8 cellular contexts compared by ENCODE assay signal in the genomic region with DNA sequence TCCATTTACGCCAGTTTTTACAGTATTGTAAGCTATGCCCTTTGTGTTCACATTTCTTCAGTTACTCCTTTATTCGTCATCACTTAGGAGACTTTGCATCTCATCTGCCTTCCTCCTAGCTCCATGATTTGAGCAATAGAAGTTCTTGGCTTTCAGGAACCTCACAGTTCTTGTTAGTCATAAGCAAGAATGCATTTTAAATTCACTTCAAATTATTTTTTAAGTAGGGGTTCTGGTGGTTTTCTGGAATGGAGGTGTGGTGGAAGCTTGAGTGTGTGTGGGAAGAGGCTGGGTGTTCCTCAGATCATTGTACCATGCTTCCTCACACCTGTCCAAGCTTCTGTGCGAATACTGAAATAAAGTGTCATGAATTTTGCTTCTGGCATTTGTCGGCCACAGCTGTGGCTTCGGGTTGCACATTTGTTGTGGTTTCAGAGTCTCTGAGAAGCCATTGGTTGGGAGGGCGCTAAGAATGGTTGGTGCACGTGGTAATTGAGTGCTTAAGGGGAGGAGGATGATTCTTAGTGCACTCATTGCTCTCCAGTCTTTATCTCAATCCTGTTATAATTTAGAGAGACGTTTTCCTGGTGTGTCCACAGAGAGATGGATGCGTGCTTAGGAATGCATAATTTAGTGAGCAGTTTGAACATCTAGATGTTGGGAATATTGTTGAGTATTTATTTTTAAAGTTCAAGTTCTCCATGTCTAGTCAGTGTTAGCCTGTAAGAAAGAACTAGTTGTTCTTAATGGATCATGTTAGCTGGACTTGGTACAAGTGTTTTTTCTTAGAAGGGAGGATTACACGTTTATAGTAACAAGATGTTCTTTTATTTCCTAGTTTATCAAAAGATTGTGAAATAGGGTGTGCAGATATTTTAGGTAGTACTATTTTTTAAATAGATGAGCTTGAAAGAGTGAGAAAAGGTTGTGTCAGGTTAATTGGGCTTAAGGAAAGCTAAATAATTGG. TPM values are rescaled to one million over a fixed set of nuclear protein-coding genes. Genes with fewer than 3 reads are reported as not detected.
DNase-seq lines count a peak whose midpoint lies in the region; ATAC-seq and TF ChIP-seq lines count a peak whose summit lies in the region.

No MANE protein-coding gene starts in this region.

- H3K4me3 ChIP-seq in HFF-Myc (replicated peaks; ENCODE audit: low read depth, low read length) (peak overlapping the region; percentile 19), right atrium auricular region (peak overlapping the region in 1 of 2 donors; percentile 3)

- peaks cover 55% of the 10 kb centered on the region for H3K4me1 Mint-ChIP-seq in activated T-cell treated with anti-CD3 and anti-CD28 coated beads, Interleukin-2, amount 50 U/mL, for 72 hours (ENCODE audit: low read depth)

- peak overlapping the region; percentile 79 for H3K27ac Mint-ChIP-seq in activated T-cell treated with anti-CD3 and anti-CD28 coated beads, Interleukin-2, amount 50 U/mL, for 72 hours

- no peak for TF ChIP-seq CTCF in HFF-Myc (IDR thresholded peaks at IDR 0.05; ENCODE audit: low read depth, low read length, missing control alignments)
- TF ChIP-seq CTCF in right atrium auricular region (IDR thresholded peaks at IDR 0.05): no peak

- no peaks in the 10 kb centered on the region for H3K27me3 Mint-ChIP-seq in activated T-cell treated with anti-CD3 and anti-CD28 coated beads, Interleukin-2, amount 50 U/mL, for 72 hours (ENCODE audit: low read depth)

- H3K27me3 ChIP-seq in right atrium auricular region: no peaks in the 10 kb centered on the region

- H3K9me3 Mint-ChIP-seq in activated T-cell treated with anti-CD3 and anti-CD28 coated beads, Interleukin-2, amount 50 U/mL, for 72 hours: no peaks in the 10 kb centered on the region

- DNase-seq in HFF-Myc (ENCODE audit: extremely low read depth, low read depth) (no peak), NCI-H2107 (lab: John Stamatoyannopoulos, UW) (peak; percentile 48), right atrium auricular region (ENCODE audit: low spot score) (no peak), NCI-H2081 treated with DMSO at 0.1 percent for 48 hours (lab: John Stamatoyannopoulos, UW) (no peak), 8988T (no peak)
- peak; percentile 49 to 54 for DNase-seq in activated T-cell treated with anti-CD3 and anti-CD28 coated beads, Interleukin-2, amount 50 U/mL, for 72 hours
- DNase-seq in stimulated activated CD8-positive, alpha-beta memory T cell treated with anti-CD3 and anti-CD28 coated beads, Interleukin-12 subunit alpha, Interleukin-12 subunit beta, amount 100 ng/mL, for 4 hours (ENCODE audit: low read depth): peak; percentile 27

- peaks cover 0 to 100% of the 10 kb centered on the region in 2 donors for H3K4me1 ChIP-seq in right atrium auricular region

- peak; percentile 91 for ATAC-seq in GM18511 (IDR thresholded peaks at IDR 0.05; ENCODE audit: unreplicated experiment)
- ATAC-seq in activated T-cell treated with anti-CD3 and anti-CD28 coated beads, Interleukin-2, amount 50 U/mL, for 72 hours (replicated peaks in 1 of 2): peak; percentile 91

- no peaks in the 10 kb centered on the region for H3K36me3 Mint-ChIP-seq in activated T-cell treated with anti-CD3 and anti-CD28 coated beads, Interleukin-2, amount 50 U/mL, for 72 hours (ENCODE audit: insufficient read depth in 2 of 2)

- H3K36me3 ChIP-seq in right atrium auricular region: no peaks in the 10 kb centered on the region

- H3K9me3 ChIP-seq in right atrium auricular region: no peaks in the 10 kb centered on the region

- peak overlapping the region; percentile 81 to 83 for H3K27ac ChIP-seq in right atrium auricular region

- peak overlapping the region; percentile 20 to 35 for H3K4me3 Mint-ChIP-seq in activated T-cell treated with anti-CD3 and anti-CD28 coated beads, Interleukin-2, amount 50 U/mL, for 72 hours

RNA-seq across cellular contexts. Expression of a gene that starts 31.9 kb away (rescaled TPM):
- total RNA-seq in activated T-cell treated with anti-CD3 and anti-CD28 coated beads, Interleukin-2, amount 50 U/mL, for 72 hours: 10 to 100 TPM in 1 of 2 donors, 1 to 10 TPM in 1; 7.1 to 10.0 TPM
- 10 to 100 TPM; 54.5 to 60.9 TPM for total RNA-seq in right atrium auricular region

Comparison
In these comparisons a context has a peak if more than half of its experiments do, and no peak if none do; other contexts are left out.
1. DNase-seq: peak in NCI-H2107 (single experiment), activated T-cell treated with anti-CD3 and anti-CD28 coated beads, Interleukin-2, amount 50 U/mL, for 72 hours (2 of 2) and stimulated activated CD8-positive, alpha-beta memory T cell treated with anti-CD3 and anti-CD28 coated beads, Interleukin-12 subunit alpha, Interleukin-12 subunit beta, amount 100 ng/mL, for 4 hours (single experiment); none in HFF-Myc (single experiment), right atrium auricular region (single experiment), NCI-H2081 treated with DMSO at 0.1 percent for 48 hours (single experiment) and 8988T (single experiment).
2. RNA of a gene that starts 31.9 kb away (total RNA-seq): 54.5 to 60.9 TPM in right atrium auricular region; 7.1 to 10.0 TPM in activated T-cell treated with anti-CD3 and anti-CD28 coated beads, Interleukin-2, amount 50 U/mL, for 72 hours; every median in the first group is over 4 times any median in the second.